In genomic region chr1:50195205-50195604, GRCh38 we compare ENCODE assay signal across 28 cellular contexts.
"Had no signal": no experiment of that assay in that cellular context is flagged by ENCODE, and none has a peak within 500 bp of the region (broad histone marks: within the 10 kb centered on the region; RNA-seq: fewer than 3 reads in every experiment).

No MANE protein-coding gene starts in this region.

- H3K27ac ChIP-seq: brain microvascular endothelial cell, coronary artery, dorsolateral prefrontal cortex, esophagus squamous epithelium, gastroesophageal sphincter had no signal

- H3K9me3 ChIP-seq: esophagus squamous epithelium, gastroesophageal sphincter had no signal

- H3K27me3 Mint-ChIP-seq: activated CD8-positive, alpha-beta T cell treated with anti-CD3 and anti-CD28 coated beads for 36 hours; dendritic cell treated with granulocyte-macrophage colony-stimulating factor and Interleukin-4, amounts not matched to agents 40 ng/mL and 50 ng/mL, for 4 days had no signal

- H3K4me1 ChIP-seq: esophagus squamous epithelium, gastroesophageal sphincter had no signal

- H3K36me3 Mint-ChIP-seq: activated naive CD8-positive, alpha-beta T cell had no signal

- H3K27ac Mint-ChIP-seq: activated B cell treated with CpG ODN at 0.5 μM for 24 hours; activated CD8-positive, alpha-beta T cell treated with anti-CD3 and anti-CD28 coated beads for 36 hours; activated naive CD8-positive, alpha-beta T cell; activated T-helper 17 cell treated with anti-CD3 and anti-CD28 coated beads, Interleukin-2, amount 50 U/mL, for 72 hours; dendritic cell treated with granulocyte-macrophage colony-stimulating factor and Interleukin-4, amounts not matched to agents 40 ng/mL and 50 ng/mL, for 4 days had no signal

- H3K9me3 Mint-ChIP-seq: activated B cell treated with CpG ODN at 0.5 μM for 24 hours; activated CD8-positive, alpha-beta T cell treated with anti-CD3 and anti-CD28 coated beads for 36 hours; activated T-cell treated with anti-CD3 and anti-CD28 coated beads, Interleukin-2, amount 50 U/mL, for 4 hours; activated T-helper 17 cell treated with anti-CD3 and anti-CD28 coated beads, Interleukin-2, amount 50 U/mL, for 72 hours; central memory CD8-positive, alpha-beta T cell; dendritic cell treated with granulocyte-macrophage colony-stimulating factor and Interleukin-4, amounts not matched to agents 40 ng/mL and 50 ng/mL, for 4 days had no signal

- H3K36me3 ChIP-seq: brain microvascular endothelial cell, esophagus squamous epithelium, gastroesophageal sphincter had no signal

- H3K4me3 ChIP-seq: coronary artery, dorsolateral prefrontal cortex, esophagus squamous epithelium, gastroesophageal sphincter had no signal

- ATAC-seq: activated CD4-positive, CD25-positive, alpha-beta regulatory T cell treated with anti-CD3 and anti-CD28 coated beads, Interleukin-2, amount 50 U/mL, for 24 hours; activated CD8-positive, alpha-beta T cell treated with anti-CD3 and anti-CD28 coated beads for 36 hours; activated T-cell treated with anti-CD3 and anti-CD28 coated beads, Interleukin-2, amount 50 U/mL, for 4 hours; activated T-helper 17 cell treated with anti-CD3 and anti-CD28 coated beads, Interleukin-2, amount 50 U/mL, for 72 hours; gastroesophageal sphincter had no signal

- DNase-seq: activated B cell treated with CpG ODN at 0.5 μM for 24 hours; activated CD4-positive, alpha-beta T cell treated with anti-CD3 and anti-CD28 coated beads for 48 hours; activated CD4-positive, alpha-beta T cell treated with anti-CD3 and anti-CD28 coated beads, Interleukin-2, amount 50 U/mL, for 1 hour; activated CD4-positive, alpha-beta T cell treated with anti-CD3 and anti-CD28 coated beads, Interleukin-2, amount 50 U/mL, for 48 hours; activated CD8-positive, alpha-beta memory T cell treated with anti-CD3 and anti-CD28 coated beads for 24 hours; activated CD8-positive, alpha-beta T cell treated with anti-CD3 and anti-CD28 coated beads for 36 hours; activated effector memory CD4-positive, alpha-beta T cell treated with Interleukin-2 at 50 U/mL for 16 hours; activated gamma-delta T cell treated with Interleukin-2 at 50 U/mL for 16 hours; activated naive CD4-positive, alpha-beta T cell treated with anti-CD3 and anti-CD28 coated beads, Interleukin-2, amount 50 U/mL, for 16 hours; activated naive CD4-positive, alpha-beta T cell treated with Interleukin-2 at 50 U/mL for 16 hours; activated T-cell treated with anti-CD3 and anti-CD28 coated beads, Interleukin-2, amount 50 U/mL, for 4 hours; amniotic stem cell; anterior cingulate cortex; brain microvascular endothelial cell; dorsolateral prefrontal cortex; effector memory CD4-positive, alpha-beta T cell; erythroblast; esophagus squamous epithelium; foreskin melanocyte; head of caudate nucleus; T-helper 2 cell had no signal

- H3K4me3 Mint-ChIP-seq: activated B cell treated with CpG ODN at 0.5 μM for 24 hours; activated CD8-positive, alpha-beta T cell treated with anti-CD3 and anti-CD28 coated beads for 36 hours; activated naive CD8-positive, alpha-beta T cell; activated T-cell treated with anti-CD3 and anti-CD28 coated beads, Interleukin-2, amount 50 U/mL, for 4 hours; activated T-helper 17 cell treated with anti-CD3 and anti-CD28 coated beads, Interleukin-2, amount 50 U/mL, for 72 hours; central memory CD8-positive, alpha-beta T cell; dendritic cell treated with granulocyte-macrophage colony-stimulating factor and Interleukin-4, amounts not matched to agents 40 ng/mL and 50 ng/mL, for 4 days had no signal

- H3K27me3 ChIP-seq: brain microvascular endothelial cell, esophagus squamous epithelium had no signal

- H3K4me1 Mint-ChIP-seq: activated B cell treated with CpG ODN at 0.5 μM for 24 hours; activated T-helper 17 cell treated with anti-CD3 and anti-CD28 coated beads, Interleukin-2, amount 50 U/mL, for 72 hours; central memory CD8-positive, alpha-beta T cell had no signal
